10 cellular contexts compared by ENCODE assay signal in the genomic region with DNA sequence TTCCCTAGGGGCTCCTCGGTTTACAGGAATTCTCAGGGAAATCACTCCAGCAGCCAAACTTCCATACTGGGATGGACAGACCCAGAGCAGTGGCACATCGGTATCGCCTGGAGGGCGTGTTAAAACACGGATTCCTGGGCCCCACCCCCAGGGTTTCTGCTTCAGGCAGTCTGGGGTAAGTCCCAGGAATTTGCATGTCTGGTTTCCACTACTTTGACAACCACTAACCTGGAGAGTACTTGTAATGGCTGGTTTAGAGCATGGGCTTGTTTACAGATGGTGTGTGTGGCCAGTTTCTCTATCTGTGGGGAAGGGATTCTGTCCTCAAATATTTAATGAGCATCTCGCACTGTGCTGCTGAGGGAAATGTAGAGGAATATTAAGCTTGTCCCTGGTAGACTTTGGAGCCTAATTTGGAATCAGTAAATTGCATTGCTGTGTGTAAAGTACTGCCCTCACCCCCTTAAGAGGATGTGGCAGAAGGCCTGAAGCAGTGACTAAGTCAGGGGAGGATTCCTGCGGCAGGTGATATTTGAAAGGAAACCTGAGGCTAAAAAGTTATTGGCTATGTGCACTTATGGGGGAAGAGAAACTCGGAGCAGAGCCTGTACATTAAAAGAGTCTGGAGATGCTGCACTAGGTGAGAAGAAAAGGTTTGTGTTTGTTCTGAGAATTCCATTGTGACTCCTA. TPM values are rescaled to one million over a fixed set of nuclear protein-coding genes. Genes with fewer than 3 reads are reported as not detected.
DNase-seq lines count a peak whose midpoint lies in the region; ATAC-seq and TF ChIP-seq lines count a peak whose summit lies in the region.
"Had no signal": no experiment of that assay in that cellular context is flagged by ENCODE, and none has a peak within 500 bp of the region (broad histone marks: within the 10 kb centered on the region; RNA-seq: fewer than 3 reads in every experiment).

No MANE protein-coding gene starts in this region.

- TF ChIP-seq CTCF in dorsolateral prefrontal cortex (IDR thresholded peaks at IDR 0.05 in 54 of 56, conservative IDR thresholded peaks at IDR 0.05 in 2 of 56; ENCODE audit: low read depth in 1 of 56, partially characterized antibody in 56 of 56) (no peak), A673 (conservative IDR thresholded peaks at IDR 0.05; ENCODE audit: low read depth, low read length) (no peak)

- intact Hi-C loops in dorsolateral prefrontal cortex (cut with DNase I) (no loop called here), A673 (cut with micrococcal nuclease; ENCODE audit: unreplicated experiment) (no loop called here), right cardiac atrium (cut with DNase I) (no loop called here)

- H3K4me3 ChIP-seq in dorsolateral prefrontal cortex (no peak overlapping the region), A673 (ENCODE audit: low read depth, low read length, poor library complexity, severe bottlenecking) (no peak overlapping the region), right cardiac atrium (ENCODE audit: low read length) (no peak overlapping the region)
- H3K4me3 ChIP-seq: left ventricle myocardium inferior had no signal

- H3K36me3 ChIP-seq in A673 (ENCODE audit: insufficient read depth, low read length, poor library complexity, severe bottlenecking) = no peaks in the 10 kb centered on the region
- H3K36me3 ChIP-seq: left ventricle myocardium inferior had no signal

- ATAC-seq in GM19395 (IDR thresholded peaks at IDR 0.05; ENCODE audit: unreplicated experiment) = peak; percentile 99
- peak; percentile 84 for ATAC-seq in HG03064 (IDR thresholded peaks at IDR 0.05; ENCODE audit: low read depth, unreplicated experiment)
- no peak for ATAC-seq in right cardiac atrium

- H3K27ac ChIP-seq in dorsolateral prefrontal cortex (no peak overlapping the region), A673 (ENCODE audit: low read depth, low read length, poor library complexity, severe bottlenecking) (no peak overlapping the region), substantia nigra (ENCODE audit: low read depth, low read length, poor library complexity, severe bottlenecking) (no peak overlapping the region), right cardiac atrium (ENCODE audit: low read length) (no peak overlapping the region)
- H3K27ac ChIP-seq: left ventricle myocardium inferior had no signal

- CTCF ChIA-PET in A673 (lab: Charles Lee) = no interaction called here

- H3K4me1 ChIP-seq in A673 (ENCODE audit: insufficient read depth, low read length, poor library complexity, severe bottlenecking) = no peaks in the 10 kb centered on the region
- no peaks in the 10 kb centered on the region for H3K4me1 ChIP-seq in right cardiac atrium (ENCODE audit: control insufficient read depth, insufficient read depth, low read length)

- WGBS in right cardiac atrium = 86% methylated on average over 8 of the region's 8 CpGs

- H3K9me3 ChIP-seq in A673 (ENCODE audit: low read depth, low read length, poor library complexity, severe bottlenecking) (no peaks in the 10 kb centered on the region), right cardiac atrium (ENCODE audit: control insufficient read depth, low read length) (no peaks in the 10 kb centered on the region)
- H3K9me3 ChIP-seq: left ventricle myocardium inferior had no signal

- H3K27me3 ChIP-seq in dorsolateral prefrontal cortex (no peaks in the 10 kb centered on the region), A673 (replicated peaks; ENCODE audit: insufficient read depth, low read depth, low read length, poor library complexity) (no peaks in the 10 kb centered on the region), right cardiac atrium (ENCODE audit: control insufficient read depth, insufficient read depth) (no peaks in the 10 kb centered on the region)

- POLR2A ChIA-PET in A673 (lab: Charles Lee; ENCODE audit: low non-redundant PET) = no interaction called here

- peak; percentile 38 for DNase-seq in DMS79 treated with DMSO at 0.1 percent for 48 hours (lab: John Stamatoyannopoulos, UW)
- peak; percentile 19 for DNase-seq in astrocyte of the hippocampus (ENCODE audit: low read depth, low spot score)
- DNase-seq in dorsolateral prefrontal cortex = no peak
- DNase-seq in A673 (ENCODE audit: low spot score) = no peak
- DNase-seq in substantia nigra (lab: John Stamatoyannopoulos, UW) = no peak
- DNase-seq in right cardiac atrium = no peak
- DNase-seq: cerebellar nuclear complex, left ventricle myocardium inferior had no signal

- no TSS peak for BruUV-seq in A673 (replicated peaks; lab: Mats Ljungman, UMichigan)

RNA-seq across cellular contexts. Expression of a gene that starts 18.6 kb away (rescaled TPM):
- total RNA-seq in dorsolateral prefrontal cortex = 100 to 1,000 TPM in 22 of 120 experiments, 10 to 100 TPM in 98; 22.2 to 199 (median 67.6) TPM
- 7.2 and 10.4 TPM in 2 replicates for total RNA-seq in A673 (2021)
- total RNA-seq in right cardiac atrium = 10 to 100 TPM; 37.9 to 56.3 (median 49.1) TPM
- polyA plus RNA-seq in right cardiac atrium = 23.8 TPM

Comparison
In these comparisons a context has a peak if more than half of its experiments do, and no peak if none do; other contexts are left out.
1. DNase-seq: peak in DMS79 treated with DMSO at 0.1 percent for 48 hours (single experiment) and astrocyte of the hippocampus (single experiment); none in dorsolateral prefrontal cortex (0 of 10), A673 (single experiment), substantia nigra (0 of 49) and right cardiac atrium (0 of 3).
2. ATAC-seq: peak in GM19395 (single experiment) and HG03064 (single experiment); none in right cardiac atrium (0 of 2).